ENCODE assay signal across 1 cellular context in the genomic region with DNA sequence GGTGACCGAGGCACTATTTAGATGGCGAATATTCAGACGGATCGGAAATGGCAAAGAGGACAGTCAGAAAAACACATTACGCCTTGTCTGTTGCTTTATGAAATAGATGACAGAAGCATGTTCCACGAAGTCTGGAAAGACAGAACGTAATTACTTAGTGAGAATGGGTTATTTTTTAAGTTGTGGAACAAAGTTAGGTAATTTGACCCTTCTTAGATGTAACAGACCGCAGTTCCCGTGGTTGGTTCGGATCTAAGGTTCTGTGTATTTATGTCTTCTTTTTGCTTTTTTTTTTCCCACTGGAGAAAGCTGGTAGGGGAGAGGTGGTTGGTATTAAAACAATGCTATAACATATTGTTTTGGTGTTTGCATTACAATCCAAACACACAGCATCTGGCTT.
TF ChIP-seq lines count a peak whose summit lies in the region.

No MANE protein-coding gene starts in this region.

TF ChIP-seq in WTC11, 78 proteins besides CTCF, POLR2A, EP300 and RAD21 (continued from another document):
- TF ChIP-seq, protein P1, sequence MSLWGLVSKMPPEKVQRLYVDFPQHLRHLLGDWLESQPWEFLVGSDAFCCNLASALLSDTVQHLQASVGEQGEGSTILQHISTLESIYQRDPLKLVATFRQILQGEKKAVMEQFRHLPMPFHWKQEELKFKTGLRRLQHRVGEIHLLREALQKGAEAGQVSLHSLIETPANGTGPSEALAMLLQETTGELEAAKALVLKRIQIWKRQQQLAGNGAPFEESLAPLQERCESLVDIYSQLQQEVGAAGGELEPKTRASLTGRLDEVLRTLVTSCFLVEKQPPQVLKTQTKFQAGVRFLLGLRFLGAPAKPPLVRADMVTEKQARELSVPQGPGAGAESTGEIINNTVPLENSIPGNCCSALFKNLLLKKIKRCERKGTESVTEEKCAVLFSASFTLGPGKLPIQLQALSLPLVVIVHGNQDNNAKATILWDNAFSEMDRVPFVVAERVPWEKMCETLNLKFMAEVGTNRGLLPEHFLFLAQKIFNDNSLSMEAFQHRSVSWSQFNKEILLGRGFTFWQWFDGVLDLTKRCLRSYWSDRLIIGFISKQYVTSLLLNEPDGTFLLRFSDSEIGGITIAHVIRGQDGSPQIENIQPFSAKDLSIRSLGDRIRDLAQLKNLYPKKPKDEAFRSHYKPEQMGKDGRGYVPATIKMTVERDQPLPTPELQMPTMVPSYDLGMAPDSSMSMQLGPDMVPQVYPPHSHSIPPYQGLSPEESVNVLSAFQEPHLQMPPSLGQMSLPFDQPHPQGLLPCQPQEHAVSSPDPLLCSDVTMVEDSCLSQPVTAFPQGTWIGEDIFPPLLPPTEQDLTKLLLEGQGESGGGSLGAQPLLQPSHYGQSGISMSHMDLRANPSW (CRISPR knock-in tag; conservative IDR thresholded peaks at IDR 0.05; ENCODE audit: low read depth) = no peak
- TF ChIP-seq ZNF317 (CRISPR knock-in tag; IDR thresholded peaks at IDR 0.05; ENCODE audit: borderline replicate concordance, low read depth) (no peak), RORB (CRISPR knock-in tag; IDR thresholded peaks at IDR 0.05) (no peak), TEAD1 (CRISPR knock-in tag; IDR thresholded peaks at IDR 0.05) (no peak), ZNF416 (CRISPR knock-in tag; IDR thresholded peaks at IDR 0.05) (no peak), NR1H2 (CRISPR knock-in tag; IDR thresholded peaks at IDR 0.05) (no peak)
- TF ChIP-seq, protein P2, sequence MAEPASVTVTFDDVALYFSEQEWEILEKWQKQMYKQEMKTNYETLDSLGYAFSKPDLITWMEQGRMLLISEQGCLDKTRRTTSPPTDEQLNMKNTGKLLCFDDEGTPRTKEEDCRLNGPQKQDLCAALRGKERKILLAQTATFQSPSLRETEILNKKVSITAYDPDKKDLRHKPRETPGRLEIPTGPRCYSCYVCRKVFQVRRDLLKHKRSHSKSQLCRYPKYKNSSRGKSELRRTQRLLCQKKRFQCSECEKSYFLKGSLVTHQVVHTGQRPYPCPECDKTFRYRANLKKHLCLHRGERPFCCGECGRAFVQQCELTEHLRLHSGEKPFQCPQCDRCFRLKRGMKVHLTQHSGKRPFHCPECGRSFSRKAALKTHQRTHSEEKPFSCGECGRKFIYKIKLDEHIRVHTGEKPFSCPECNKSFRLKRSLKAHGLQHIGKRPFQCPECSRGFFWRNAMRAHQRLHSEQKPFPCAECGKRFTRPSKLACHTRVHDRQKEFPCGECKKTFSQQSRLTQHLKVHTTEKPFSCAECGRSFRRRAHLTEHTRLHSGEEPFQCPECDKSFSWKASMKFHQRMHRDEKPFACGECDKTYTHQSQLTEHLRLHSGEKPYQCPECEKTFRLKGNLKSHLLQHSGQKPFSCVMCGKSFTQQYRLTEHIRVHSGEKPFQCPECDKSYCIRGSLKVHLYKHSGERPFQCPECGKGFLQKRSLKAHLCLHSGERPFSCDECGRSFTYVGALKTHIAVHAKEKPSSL (CRISPR knock-in tag; conservative IDR thresholded peaks at IDR 0.05) = no peak
- TF ChIP-seq, protein P3, sequence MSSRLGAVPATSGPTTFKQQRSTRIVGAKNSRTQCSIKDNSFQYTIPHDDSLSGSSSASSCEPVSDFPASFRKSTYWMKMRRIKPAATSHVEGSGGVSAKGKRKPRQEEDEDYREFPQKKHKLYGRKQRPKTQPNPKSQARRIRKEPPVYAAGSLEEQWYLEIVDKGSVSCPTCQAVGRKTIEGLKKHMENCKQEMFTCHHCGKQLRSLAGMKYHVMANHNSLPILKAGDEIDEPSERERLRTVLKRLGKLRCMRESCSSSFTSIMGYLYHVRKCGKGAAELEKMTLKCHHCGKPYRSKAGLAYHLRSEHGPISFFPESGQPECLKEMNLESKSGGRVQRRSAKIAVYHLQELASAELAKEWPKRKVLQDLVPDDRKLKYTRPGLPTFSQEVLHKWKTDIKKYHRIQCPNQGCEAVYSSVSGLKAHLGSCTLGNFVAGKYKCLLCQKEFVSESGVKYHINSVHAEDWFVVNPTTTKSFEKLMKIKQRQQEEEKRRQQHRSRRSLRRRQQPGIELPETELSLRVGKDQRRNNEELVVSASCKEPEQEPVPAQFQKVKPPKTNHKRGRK (CRISPR knock-in tag; IDR thresholded peaks at IDR 0.05; ENCODE audit: borderline replicate concordance) = no peak
- TF ChIP-seq, protein P4, sequence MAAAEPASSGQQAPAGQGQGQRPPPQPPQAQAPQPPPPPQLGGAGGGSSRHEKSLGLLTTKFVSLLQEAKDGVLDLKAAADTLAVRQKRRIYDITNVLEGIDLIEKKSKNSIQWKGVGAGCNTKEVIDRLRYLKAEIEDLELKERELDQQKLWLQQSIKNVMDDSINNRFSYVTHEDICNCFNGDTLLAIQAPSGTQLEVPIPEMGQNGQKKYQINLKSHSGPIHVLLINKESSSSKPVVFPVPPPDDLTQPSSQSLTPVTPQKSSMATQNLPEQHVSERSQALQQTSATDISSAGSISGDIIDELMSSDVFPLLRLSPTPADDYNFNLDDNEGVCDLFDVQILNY (CRISPR knock-in tag; IDR thresholded peaks at IDR 0.05) = no peak
